In the genomic region with DNA sequence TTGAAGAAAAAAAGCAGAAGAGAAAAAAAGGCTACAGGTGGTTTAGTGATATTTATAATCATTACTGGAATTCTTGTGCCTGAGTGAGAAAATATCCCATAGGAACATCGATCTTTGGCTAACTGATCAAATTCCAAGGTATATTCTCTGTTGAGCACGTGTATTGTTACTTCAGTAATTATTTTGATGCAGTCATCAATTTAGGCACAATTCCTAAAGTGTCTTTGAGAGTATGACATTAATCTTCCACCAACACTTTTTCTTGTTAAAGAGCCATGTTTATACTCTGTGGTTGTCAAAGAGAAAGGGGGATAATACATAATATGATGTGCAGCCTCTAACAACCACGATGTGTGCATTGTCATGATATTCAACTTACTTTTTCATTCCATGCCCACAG, we compare ENCODE assay signal across 19 cellular contexts.
"Had no signal": no experiment of that assay in that cellular context is flagged by ENCODE, and none has a peak within 500 bp of the region (broad histone marks: within the 10 kb centered on the region; RNA-seq: fewer than 3 reads in every experiment).

No MANE protein-coding gene starts in this region.

- H3K9me3 ChIP-seq: SK-N-SH had no signal

- H3K27ac Mint-ChIP-seq: IgD-negative memory B cell had no signal

- H3K27me3 Mint-ChIP-seq: IgD-negative memory B cell had no signal

- DNase-seq: MV-4-11, NCI-H1105, NCI-H1436 treated with DMSO at 0.1 percent for 48 hours, NCI-H1694, NCI-H187 treated with DMSO at 0.1 percent for 48 hours, NCI-H2081, NCI-H2107, NCI-H2171, NCI-H226, NCI-H446, NCI-H510A, NCI-H524 treated with DMSO at 0.1 percent for 48 hours, NCI-H774, SHP77, SW 1271 had no signal

- H3K4me2 ChIP-seq: SK-N-SH had no signal

- H3K9me3 Mint-ChIP-seq: IgD-negative memory B cell had no signal

- H3K4me3 Mint-ChIP-seq: IgD-negative memory B cell had no signal

- H3K9me2 ChIP-seq: SK-N-SH had no signal

- ATAC-seq: Panc1 had no signal

- H3K9ac ChIP-seq: SK-N-SH had no signal

- H3K27ac ChIP-seq: RWPE1 had no signal
